ENCODE assay signal across 15 cellular contexts in the genomic region with DNA sequence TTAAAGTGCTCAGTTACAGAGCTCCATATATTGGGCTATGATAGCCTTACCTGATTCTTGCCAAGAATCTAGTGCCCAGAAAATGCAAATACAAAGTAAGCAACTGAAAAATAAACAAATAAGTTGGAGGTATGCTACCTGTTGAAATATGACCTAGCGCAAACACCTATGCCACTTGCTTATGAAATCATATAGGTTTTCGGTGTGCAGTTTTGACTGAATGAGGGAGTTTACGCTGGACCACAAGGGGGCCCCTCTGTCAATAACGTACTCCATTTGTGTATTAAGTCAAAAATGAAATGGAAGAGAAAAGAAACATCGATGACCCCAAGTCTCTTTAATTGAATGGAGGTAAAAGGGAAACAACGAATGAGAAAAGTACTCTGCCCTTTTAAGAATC.
DNase-seq lines count a peak whose midpoint lies in the region; ATAC-seq, FAIRE-seq and TF ChIP-seq lines count a peak whose summit lies in the region.
"Had no signal": no experiment of that assay in that cellular context is flagged by ENCODE, and none has a peak within 500 bp of the region (broad histone marks: within the 10 kb centered on the region; RNA-seq: fewer than 3 reads in every experiment).

No MANE protein-coding gene starts in this region.

- no peaks in the 10 kb centered on the region for H3K4me1 ChIP-seq in right lobe of liver

- H3K27me3 ChIP-seq in right lobe of liver = no peaks in the 10 kb centered on the region

- no peak for DNase-seq in D721Med (ENCODE audit: insufficient read length, low spot score)
- DNase-seq in right lobe of liver = no peak
- no peak for DNase-seq in dermis blood vessel endothelial cell
- no peak for DNase-seq in SIG-M5 treated with dmso at 0.1 percent for 504 hours (lab: John Stamatoyannopoulos, UW; ENCODE audit: unreplicated experiment)
- no peak for DNase-seq in activated CD4-positive, alpha-beta T cell treated with anti-CD3 and anti-CD28 coated beads for 1 hour
- DNase-seq: activated gamma-delta T cell treated with Interleukin-2 at 50 U/mL for 16 hours; left ventricle myocardium superior; NCI-H2081 treated with DMSO at 0.1 percent for 48 hours; posterior cingulate gyrus; stimulated activated CD4-positive, alpha-beta T cell treated with anti-CD3 and anti-CD28 coated beads, Interleukin-15, amount 100 ng/mL, for 24 hours had no signal

- FAIRE-seq in D721Med (lab: Jason Lieb, UNC) = peak; percentile 16
- FAIRE-seq: GM19239 had no signal

- ATAC-seq in SK-N-SH treated with all-trans-retinoic acid at 6 μM for 48 hours (peak; percentile 53; the same call in 1 of the 3 replicates), right lobe of liver (peak; percentile 37 to 55 (median 44)), GM19328 (IDR thresholded peaks at IDR 0.05; ENCODE audit: unreplicated experiment) (no peak)
- ATAC-seq: left ventricle myocardium superior had no signal

- WGBS in right lobe of liver (ENCODE audit: insufficient coverage, low coverage, low lambda C conversion rate, missing lambda C conversion rate) = 50% methylated on average over 6 of the region's 6 CpGs

- no peak for TF ChIP-seq POLR2A in right lobe of liver (IDR thresholded peaks at IDR 0.05)

- H3K4me3 ChIP-seq in right lobe of liver = no peak overlapping the region

- intact Hi-C loops in right lobe of liver (cut with DNase I) = no loop called here

- no peaks in the 10 kb centered on the region for H3K36me3 ChIP-seq in right lobe of liver

- TF ChIP-seq CTCF in D721Med (IDR thresholded peaks at IDR 0.05; ENCODE audit: insufficient read depth, missing control alignments) (peak; percentile 6), LNCAP (IDR thresholded peaks at IDR 0.05) (peak; percentile 55), right lobe of liver (IDR thresholded peaks at IDR 0.05) (peak; percentile 16 to 35 (median 32))

- H3K27ac ChIP-seq in right lobe of liver = no peak overlapping the region
- H3K27ac ChIP-seq: HL-60 had no signal

- no peaks in the 10 kb centered on the region for H3K9me3 ChIP-seq in right lobe of liver

TF ChIP-seq in SK-N-SH treated with all-trans-retinoic acid at 6 μM for 48 hours, 23 proteins besides CTCF, POLR2A, EP300 and RAD21:
- TF ChIP-seq ZC3H10 (CRISPR knock-in tag; IDR thresholded peaks at IDR 0.05) = no peak
- TF ChIP-seq PPARA (CRISPR knock-in tag; IDR thresholded peaks at IDR 0.05; ENCODE audit: borderline replicate concordance) = no peak
- TF ChIP-seq ARNTL (CRISPR knock-in tag; IDR thresholded peaks at IDR 0.05; ENCODE audit: borderline replicate concordance, low read depth) = no peak
- no peak for TF ChIP-seq GLIS3 (CRISPR knock-in tag; IDR thresholded peaks at IDR 0.05)
- TF ChIP-seq, protein P1, sequence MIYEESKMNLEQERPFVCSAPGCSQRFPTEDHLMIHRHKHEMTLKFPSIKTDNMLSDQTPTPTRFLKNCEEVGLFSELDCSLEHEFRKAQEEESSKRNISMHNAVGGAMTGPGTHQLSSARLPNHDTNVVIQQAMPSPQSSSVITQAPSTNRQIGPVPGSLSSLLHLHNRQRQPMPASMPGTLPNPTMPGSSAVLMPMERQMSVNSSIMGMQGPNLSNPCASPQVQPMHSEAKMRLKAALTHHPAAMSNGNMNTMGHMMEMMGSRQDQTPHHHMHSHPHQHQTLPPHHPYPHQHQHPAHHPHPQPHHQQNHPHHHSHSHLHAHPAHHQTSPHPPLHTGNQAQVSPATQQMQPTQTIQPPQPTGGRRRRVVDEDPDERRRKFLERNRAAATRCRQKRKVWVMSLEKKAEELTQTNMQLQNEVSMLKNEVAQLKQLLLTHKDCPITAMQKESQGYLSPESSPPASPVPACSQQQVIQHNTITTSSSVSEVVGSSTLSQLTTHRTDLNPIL (CRISPR knock-in tag; IDR thresholded peaks at IDR 0.05; ENCODE audit: low read depth) = no peak
- no peak for TF ChIP-seq SNAI2 (CRISPR knock-in tag; IDR thresholded peaks at IDR 0.05)
- no peak for TF ChIP-seq ZFP30 (CRISPR knock-in tag; IDR thresholded peaks at IDR 0.05)
- no peak for TF ChIP-seq RARB (CRISPR knock-in tag; IDR thresholded peaks at IDR 0.05)
- TF ChIP-seq TCF4 (CRISPR knock-in tag; IDR thresholded peaks at IDR 0.05; ENCODE audit: borderline replicate concordance) = no peak
- TF ChIP-seq ZNF565 (CRISPR knock-in tag; conservative IDR thresholded peaks at IDR 0.05; ENCODE audit: low read depth) = no peak
- no peak for TF ChIP-seq ESRRG (CRISPR knock-in tag; IDR thresholded peaks at IDR 0.05)
- TF ChIP-seq ZFP3 (CRISPR knock-in tag; IDR thresholded peaks at IDR 0.05) = no peak
- TF ChIP-seq, protein P2, sequence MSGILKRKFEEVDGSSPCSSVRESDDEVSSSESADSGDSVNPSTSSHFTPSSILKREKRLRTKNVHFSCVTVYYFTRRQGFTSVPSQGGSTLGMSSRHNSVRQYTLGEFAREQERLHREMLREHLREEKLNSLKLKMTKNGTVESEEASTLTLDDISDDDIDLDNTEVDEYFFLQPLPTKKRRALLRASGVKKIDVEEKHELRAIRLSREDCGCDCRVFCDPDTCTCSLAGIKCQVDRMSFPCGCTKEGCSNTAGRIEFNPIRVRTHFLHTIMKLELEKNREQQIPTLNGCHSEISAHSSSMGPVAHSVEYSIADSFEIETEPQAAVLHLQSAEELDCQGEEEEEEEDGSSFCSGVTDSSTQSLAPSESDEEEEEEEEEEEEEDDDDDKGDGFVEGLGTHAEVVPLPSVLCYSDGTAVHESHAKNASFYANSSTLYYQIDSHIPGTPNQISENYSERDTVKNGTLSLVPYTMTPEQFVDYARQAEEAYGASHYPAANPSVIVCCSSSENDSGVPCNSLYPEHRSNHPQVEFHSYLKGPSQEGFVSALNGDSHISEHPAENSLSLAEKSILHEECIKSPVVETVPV (CRISPR knock-in tag; IDR thresholded peaks at IDR 0.05) = no peak
- no peak for TF ChIP-seq ISL1 (CRISPR knock-in tag; IDR thresholded peaks at IDR 0.05)
- TF ChIP-seq, protein P3, sequence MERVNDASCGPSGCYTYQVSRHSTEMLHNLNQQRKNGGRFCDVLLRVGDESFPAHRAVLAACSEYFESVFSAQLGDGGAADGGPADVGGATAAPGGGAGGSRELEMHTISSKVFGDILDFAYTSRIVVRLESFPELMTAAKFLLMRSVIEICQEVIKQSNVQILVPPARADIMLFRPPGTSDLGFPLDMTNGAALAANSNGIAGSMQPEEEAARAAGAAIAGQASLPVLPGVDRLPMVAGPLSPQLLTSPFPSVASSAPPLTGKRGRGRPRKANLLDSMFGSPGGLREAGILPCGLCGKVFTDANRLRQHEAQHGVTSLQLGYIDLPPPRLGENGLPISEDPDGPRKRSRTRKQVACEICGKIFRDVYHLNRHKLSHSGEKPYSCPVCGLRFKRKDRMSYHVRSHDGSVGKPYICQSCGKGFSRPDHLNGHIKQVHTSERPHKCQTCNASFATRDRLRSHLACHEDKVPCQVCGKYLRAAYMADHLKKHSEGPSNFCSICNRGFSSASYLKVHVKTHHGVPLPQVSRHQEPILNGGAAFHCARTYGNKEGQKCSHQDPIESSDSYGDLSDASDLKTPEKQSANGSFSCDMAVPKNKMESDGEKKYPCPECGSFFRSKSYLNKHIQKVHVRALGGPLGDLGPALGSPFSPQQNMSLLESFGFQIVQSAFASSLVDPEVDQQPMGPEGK (CRISPR knock-in tag; IDR thresholded peaks at IDR 0.05; ENCODE audit: borderline replicate concordance) = no peak
- no peak for TF ChIP-seq OSR1 (CRISPR knock-in tag; IDR thresholded peaks at IDR 0.05)
- no peak for TF ChIP-seq TOX (CRISPR knock-in tag; IDR thresholded peaks at IDR 0.05; ENCODE audit: borderline replicate concordance)
- no peak for TF ChIP-seq CSDC2 (CRISPR knock-in tag; IDR thresholded peaks at IDR 0.05)
- TF ChIP-seq, protein P4, sequence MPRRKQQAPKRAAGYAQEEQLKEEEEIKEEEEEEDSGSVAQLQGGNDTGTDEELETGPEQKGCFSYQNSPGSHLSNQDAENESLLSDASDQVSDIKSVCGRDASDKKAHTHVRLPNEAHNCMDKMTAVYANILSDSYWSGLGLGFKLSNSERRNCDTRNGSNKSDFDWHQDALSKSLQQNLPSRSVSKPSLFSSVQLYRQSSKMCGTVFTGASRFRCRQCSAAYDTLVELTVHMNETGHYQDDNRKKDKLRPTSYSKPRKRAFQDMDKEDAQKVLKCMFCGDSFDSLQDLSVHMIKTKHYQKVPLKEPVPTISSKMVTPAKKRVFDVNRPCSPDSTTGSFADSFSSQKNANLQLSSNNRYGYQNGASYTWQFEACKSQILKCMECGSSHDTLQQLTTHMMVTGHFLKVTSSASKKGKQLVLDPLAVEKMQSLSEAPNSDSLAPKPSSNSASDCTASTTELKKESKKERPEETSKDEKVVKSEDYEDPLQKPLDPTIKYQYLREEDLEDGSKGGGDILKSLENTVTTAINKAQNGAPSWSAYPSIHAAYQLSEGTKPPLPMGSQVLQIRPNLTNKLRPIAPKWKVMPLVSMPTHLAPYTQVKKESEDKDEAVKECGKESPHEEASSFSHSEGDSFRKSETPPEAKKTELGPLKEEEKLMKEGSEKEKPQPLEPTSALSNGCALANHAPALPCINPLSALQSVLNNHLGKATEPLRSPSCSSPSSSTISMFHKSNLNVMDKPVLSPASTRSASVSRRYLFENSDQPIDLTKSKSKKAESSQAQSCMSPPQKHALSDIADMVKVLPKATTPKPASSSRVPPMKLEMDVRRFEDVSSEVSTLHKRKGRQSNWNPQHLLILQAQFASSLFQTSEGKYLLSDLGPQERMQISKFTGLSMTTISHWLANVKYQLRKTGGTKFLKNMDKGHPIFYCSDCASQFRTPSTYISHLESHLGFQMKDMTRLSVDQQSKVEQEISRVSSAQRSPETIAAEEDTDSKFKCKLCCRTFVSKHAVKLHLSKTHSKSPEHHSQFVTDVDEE (CRISPR knock-in tag; IDR thresholded peaks at IDR 0.05) = no peak
- TF ChIP-seq BACH2 (CRISPR knock-in tag; IDR thresholded peaks at IDR 0.05; ENCODE audit: borderline replicate concordance) = no peak
TF ChIP-seq in SK-N-SH treated with all-trans-retinoic acid at 6 μM for 48 hours: peak in this region for 0.
